ENCODE assay signal across 9 cellular contexts in genomic region chr9:31799953-31800609, GRCh38.
DNase-seq lines count a peak whose midpoint lies in the region; ATAC-seq and TF ChIP-seq lines count a peak whose summit lies in the region.
"Had no signal": no experiment of that assay in that cellular context is flagged by ENCODE, and none has a peak within 500 bp of the region (broad histone marks: within the 10 kb centered on the region; RNA-seq: fewer than 3 reads in every experiment).

No MANE protein-coding gene starts in this region.

- H3K27ac ChIP-seq in A673 (ENCODE audit: low read depth, low read length, poor library complexity, severe bottlenecking) (no peak overlapping the region), GM23248 (no peak overlapping the region)

- no peaks in the 10 kb centered on the region for H3K27me3 Mint-ChIP-seq in endothelial cell (ENCODE audit: unreplicated experiment)
- no peaks in the 10 kb centered on the region for H3K27me3 Mint-ChIP-seq in activated CD4-positive, alpha-beta T cell treated with anti-CD3 and anti-CD28 coated beads for 36 hours
- H3K27me3 Mint-ChIP-seq: activated naive CD4-positive, alpha-beta T cell treated with anti-CD3 and anti-CD28 coated beads, Interleukin-2, amount 50 U/mL, for 24 hours had no signal

- in situ Hi-C loops in GM23248 (cut with MboI): loop anchor here (25.0 kb wide), 1 partner anchor 87 kb away; no protein-coding TSS in a partner anchor

- H3K4me3 ChIP-seq in A673 (ENCODE audit: low read depth, low read length, poor library complexity, severe bottlenecking) (no peak overlapping the region), GM23248 (no peak overlapping the region), skeletal muscle cell (ENCODE audit: low read depth, low read length) (no peak overlapping the region)

- no peaks in the 10 kb centered on the region for H3K36me3 Mint-ChIP-seq in endothelial cell (ENCODE audit: low read depth, unreplicated experiment)
- no peaks in the 10 kb centered on the region for H3K36me3 Mint-ChIP-seq in activated CD4-positive, alpha-beta T cell treated with anti-CD3 and anti-CD28 coated beads for 36 hours (ENCODE audit: low read depth)
- H3K36me3 Mint-ChIP-seq: activated naive CD4-positive, alpha-beta T cell treated with anti-CD3 and anti-CD28 coated beads, Interleukin-2, amount 50 U/mL, for 24 hours had no signal

- H3K9me2 ChIP-seq in GM23248 (ENCODE audit: insufficient read depth): no peaks in the 10 kb centered on the region

- DNase-seq in A673 (ENCODE audit: low spot score) (peak; percentile 76), GM23248 (peak; percentile 10), NCI-H82 (lab: John Stamatoyannopoulos, UW) (peak; percentile 88), endothelial cell (ENCODE audit: low spot score) (peak; percentile 15), skeletal muscle cell (ENCODE audit: low read depth) (peak; percentile 33), CD1c-positive myeloid dendritic cell (ENCODE audit: extremely low spot score) (no peak)
- DNase-seq in activated CD4-positive, alpha-beta T cell treated with anti-CD3 and anti-CD28 coated beads for 36 hours: no peak

- no TSS peak for BruUV-seq in A673 (replicated peaks; lab: Mats Ljungman, UMichigan)

- 0% methylated on average over 2 of the region's 2 CpGs for WGBS in GM23248 (ENCODE audit: low coverage in 1 of 2, low lambda C conversion rate in 2 of 2, missing lambda C conversion rate in 2 of 2), 2 experiments

- H4K20me1 ChIP-seq in GM23248 (ENCODE audit: insufficient read depth): no peaks in the 10 kb centered on the region

- no peaks in the 10 kb centered on the region for H3K4me1 Mint-ChIP-seq in endothelial cell (ENCODE audit: unreplicated experiment)
- peaks cover 9% of the 10 kb centered on the region for H3K4me1 Mint-ChIP-seq in activated CD4-positive, alpha-beta T cell treated with anti-CD3 and anti-CD28 coated beads for 36 hours

- H3K36me3 ChIP-seq in A673 (ENCODE audit: insufficient read depth, low read length, poor library complexity, severe bottlenecking) (no peaks in the 10 kb centered on the region), GM23248 (ENCODE audit: low read depth) (no peaks in the 10 kb centered on the region)

- POLR2A ChIA-PET in A673 (lab: Charles Lee; ENCODE audit: low non-redundant PET): no interaction called here
- POLR2A ChIA-PET in activated CD4-positive, alpha-beta T cell treated with anti-CD3 and anti-CD28 coated beads for 36 hours (lab: Charles Lee): no interaction called here

- intact Hi-C loops in A673 (cut with micrococcal nuclease; ENCODE audit: unreplicated experiment): loop anchor here (2.0 to 10.0 kb wide), 3 partner anchors 155 to 1969 kb away; no protein-coding TSS in a partner anchor
- intact Hi-C loops in activated CD4-positive, alpha-beta T cell treated with anti-CD3 and anti-CD28 coated beads for 36 hours (cut with DNase I, micrococcal nuclease): loop anchor here (1.0 to 10.0 kb wide), 2 partner anchors 455 to 680 kb away; no protein-coding TSS in a partner anchor

- no peak for ATAC-seq in activated CD4-positive, alpha-beta T cell treated with anti-CD3 and anti-CD28 coated beads for 36 hours
- no peak for ATAC-seq in GM21786 (IDR thresholded peaks at IDR 0.05; ENCODE audit: unreplicated experiment)

- H3K4me2 ChIP-seq in GM23248 (ENCODE audit: unreplicated experiment): no peak overlapping the region

- TF ChIP-seq CTCF in A673 (conservative IDR thresholded peaks at IDR 0.05; ENCODE audit: low read depth, low read length): peak; percentile 74
- peak; percentile 22 for TF ChIP-seq CTCF in endothelial cell (IDR thresholded peaks at IDR 0.05; ENCODE audit: unreplicated experiment)

- H3K9me3 ChIP-seq in A673 (ENCODE audit: low read depth, low read length, poor library complexity, severe bottlenecking) (no peaks in the 10 kb centered on the region), GM23248 (ENCODE audit: low read depth) (no peaks in the 10 kb centered on the region)

- H3F3A ChIP-seq in GM23248 (ENCODE audit: insufficient read depth): no peaks in the 10 kb centered on the region

- H3K4me3 Mint-ChIP-seq in endothelial cell (ENCODE audit: unreplicated experiment): no peak overlapping the region
- no peak overlapping the region for H3K4me3 Mint-ChIP-seq in activated CD4-positive, alpha-beta T cell treated with anti-CD3 and anti-CD28 coated beads for 36 hours
- H3K4me3 Mint-ChIP-seq: activated naive CD4-positive, alpha-beta T cell treated with anti-CD3 and anti-CD28 coated beads, Interleukin-2, amount 50 U/mL, for 24 hours had no signal

- no peaks in the 10 kb centered on the region for H3K4me1 ChIP-seq in A673 (ENCODE audit: insufficient read depth, low read length, poor library complexity, severe bottlenecking)
- H3K4me1 ChIP-seq in GM23248 (ENCODE audit: insufficient read depth): no peaks in the 10 kb centered on the region

- H3K79me2 ChIP-seq in GM23248 (ENCODE audit: insufficient read depth): no peaks in the 10 kb centered on the region

- H2AFZ ChIP-seq in GM23248: no peak overlapping the region

- H3K27me3 ChIP-seq in A673 (replicated peaks; ENCODE audit: insufficient read depth, low read depth, low read length, poor library complexity) (no peaks in the 10 kb centered on the region), GM23248 (replicated peaks; ENCODE audit: insufficient read depth) (no peaks in the 10 kb centered on the region)

- H3K27ac Mint-ChIP-seq in endothelial cell (ENCODE audit: unreplicated experiment): no peak overlapping the region
- no peak overlapping the region for H3K27ac Mint-ChIP-seq in activated CD4-positive, alpha-beta T cell treated with anti-CD3 and anti-CD28 coated beads for 36 hours
- H3K27ac Mint-ChIP-seq: activated naive CD4-positive, alpha-beta T cell treated with anti-CD3 and anti-CD28 coated beads, Interleukin-2, amount 50 U/mL, for 24 hours had no signal

- CTCF ChIA-PET in A673 (lab: Charles Lee): no interaction called here
- CTCF ChIA-PET in activated CD4-positive, alpha-beta T cell treated with anti-CD3 and anti-CD28 coated beads for 36 hours (lab: Charles Lee): interaction anchor here (0.7 to 1.0 kb wide), 3 partner anchors 274 to 682 kb away, joined by 3 to 4 read pairs (median 3); no protein-coding TSS in a partner anchor

- no peak overlapping the region for H3K9ac ChIP-seq in GM23248

- no peaks in the 10 kb centered on the region for H3K9me3 Mint-ChIP-seq in endothelial cell (ENCODE audit: unreplicated experiment)
- no peaks in the 10 kb centered on the region for H3K9me3 Mint-ChIP-seq in activated CD4-positive, alpha-beta T cell treated with anti-CD3 and anti-CD28 coated beads for 36 hours (ENCODE audit: low read depth)
- H3K9me3 Mint-ChIP-seq: activated naive CD4-positive, alpha-beta T cell treated with anti-CD3 and anti-CD28 coated beads, Interleukin-2, amount 50 U/mL, for 24 hours had no signal

Comparison
In these comparisons a context has a peak if more than half of its experiments do, and no peak if none do; other contexts are left out.
1. DNase-seq: peak in A673 (single experiment), GM23248 (single experiment), NCI-H82 (single experiment), endothelial cell (single experiment) and skeletal muscle cell (single experiment); none in activated CD4-positive, alpha-beta T cell treated with anti-CD3 and anti-CD28 coated beads for 36 hours (single experiment) and CD1c-positive myeloid dendritic cell (single experiment).